ENCODE assay signal across 1 cellular context in the genomic region with DNA sequence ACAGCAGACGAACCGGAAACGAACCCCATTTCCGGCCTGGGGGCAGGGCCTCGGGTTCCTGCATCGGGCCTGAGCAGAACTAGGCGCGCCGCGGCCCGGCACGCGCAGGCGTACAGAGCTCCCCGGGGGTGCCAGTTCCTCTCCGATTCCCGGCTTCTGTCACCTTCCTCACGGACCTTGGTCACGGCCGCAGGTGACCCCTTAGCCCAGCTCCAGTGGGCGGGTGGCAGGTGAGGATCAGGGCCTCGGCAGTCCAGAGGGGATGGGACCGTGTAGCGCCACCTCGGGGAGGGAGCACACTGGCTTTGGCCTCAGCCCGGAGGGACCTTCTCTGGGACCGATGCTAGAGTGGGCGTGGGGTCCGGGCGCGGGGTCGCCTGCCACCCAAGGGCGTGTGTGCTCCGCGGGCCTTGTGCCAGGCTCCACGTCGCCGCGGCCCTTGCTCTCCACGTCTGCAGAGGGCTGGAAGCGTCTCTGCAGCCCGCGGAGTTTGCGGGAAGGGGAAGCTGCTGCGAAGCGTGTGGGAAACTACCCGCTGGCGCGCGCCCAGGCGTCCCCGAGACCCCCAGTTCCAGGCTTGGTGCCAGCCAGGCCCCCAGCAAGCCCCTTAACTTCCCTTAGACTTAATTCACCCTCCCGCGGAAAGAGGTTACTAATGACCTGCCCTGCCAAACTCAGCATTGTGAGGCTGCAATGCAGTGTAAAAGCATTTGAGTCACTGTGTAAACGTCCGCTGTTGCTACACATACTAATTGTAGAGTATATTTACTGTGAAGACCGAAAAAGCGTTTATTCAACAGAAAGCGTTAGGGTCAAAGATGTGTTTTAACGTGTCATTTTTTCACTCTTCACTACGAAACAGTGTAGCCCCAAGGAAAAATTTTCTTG.
TF ChIP-seq lines count a peak whose summit lies in the region.

A gene (plus strand): TSS at position 48 of the 888 bp plus-strand sequence. CDS start 7,930 bp downstream, outside the sequence.

TF ChIP-seq in HepG2, 621 proteins besides CTCF, POLR2A, EP300 and RAD21 (continued from another document and continues in another):
- TF ChIP-seq PCBP1 (IDR thresholded peaks at IDR 0.05; ENCODE audit: borderline replicate concordance, low read depth, low read length), result peak; percentile 95; the same call in 1 of the 2 replicates
- TF ChIP-seq ZNF484 (CRISPR knock-in tag; IDR thresholded peaks at IDR 0.05; ENCODE audit: borderline replicate concordance, low read depth), result 0 out of 2 replicates have a peak, but pooled peaks have one; percentile 86
- peak; percentile 74; the same call in 1 of the 2 replicates for TF ChIP-seq HOXD1 (CRISPR knock-in tag; IDR thresholded peaks at IDR 0.05)
- TF ChIP-seq, protein P1, sequence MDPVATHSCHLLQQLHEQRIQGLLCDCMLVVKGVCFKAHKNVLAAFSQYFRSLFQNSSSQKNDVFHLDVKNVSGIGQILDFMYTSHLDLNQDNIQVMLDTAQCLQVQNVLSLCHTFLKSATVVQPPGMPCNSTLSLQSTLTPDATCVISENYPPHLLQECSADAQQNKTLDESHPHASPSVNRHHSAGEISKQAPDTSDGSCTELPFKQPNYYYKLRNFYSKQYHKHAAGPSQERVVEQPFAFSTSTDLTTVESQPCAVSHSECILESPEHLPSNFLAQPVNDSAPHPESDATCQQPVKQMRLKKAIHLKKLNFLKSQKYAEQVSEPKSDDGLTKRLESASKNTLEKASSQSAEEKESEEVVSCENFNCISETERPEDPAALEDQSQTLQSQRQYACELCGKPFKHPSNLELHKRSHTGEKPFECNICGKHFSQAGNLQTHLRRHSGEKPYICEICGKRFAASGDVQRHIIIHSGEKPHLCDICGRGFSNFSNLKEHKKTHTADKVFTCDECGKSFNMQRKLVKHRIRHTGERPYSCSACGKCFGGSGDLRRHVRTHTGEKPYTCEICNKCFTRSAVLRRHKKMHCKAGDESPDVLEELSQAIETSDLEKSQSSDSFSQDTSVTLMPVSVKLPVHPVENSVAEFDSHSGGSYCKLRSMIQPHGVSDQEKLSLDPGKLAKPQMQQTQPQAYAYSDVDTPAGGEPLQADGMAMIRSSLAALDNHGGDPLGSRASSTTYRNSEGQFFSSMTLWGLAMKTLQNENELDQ (CRISPR knock-in tag; IDR thresholded peaks at IDR 0.05; ENCODE audit: borderline replicate concordance), result no peak; the same call in 1 of the 2 replicates
- peak; percentile 99 for TF ChIP-seq ZNF572 (CRISPR knock-in tag; IDR thresholded peaks at IDR 0.05)
- TF ChIP-seq POLR2G (IDR thresholded peaks at IDR 0.05; ENCODE audit: low read depth, low read length), result peak; percentile 98
- TF ChIP-seq SALL2 (CRISPR knock-in tag; IDR thresholded peaks at IDR 0.05), result peak; percentile 93
- peak; percentile 77 for TF ChIP-seq ZNF263 (CRISPR knock-in tag; IDR thresholded peaks at IDR 0.05)
- TF ChIP-seq, protein P2, sequence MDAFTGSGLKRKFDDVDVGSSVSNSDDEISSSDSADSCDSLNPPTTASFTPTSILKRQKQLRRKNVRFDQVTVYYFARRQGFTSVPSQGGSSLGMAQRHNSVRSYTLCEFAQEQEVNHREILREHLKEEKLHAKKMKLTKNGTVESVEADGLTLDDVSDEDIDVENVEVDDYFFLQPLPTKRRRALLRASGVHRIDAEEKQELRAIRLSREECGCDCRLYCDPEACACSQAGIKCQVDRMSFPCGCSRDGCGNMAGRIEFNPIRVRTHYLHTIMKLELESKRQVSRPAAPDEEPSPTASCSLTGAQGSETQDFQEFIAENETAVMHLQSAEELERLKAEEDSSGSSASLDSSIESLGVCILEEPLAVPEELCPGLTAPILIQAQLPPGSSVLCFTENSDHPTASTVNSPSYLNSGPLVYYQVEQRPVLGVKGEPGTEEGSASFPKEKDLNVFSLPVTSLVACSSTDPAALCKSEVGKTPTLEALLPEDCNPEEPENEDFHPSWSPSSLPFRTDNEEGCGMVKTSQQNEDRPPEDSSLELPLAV (CRISPR knock-in tag; conservative IDR thresholded peaks at IDR 0.05; ENCODE audit: low read depth), result no peak
- TF ChIP-seq MAFF (IDR thresholded peaks at IDR 0.05; ENCODE audit: low read depth, low read length), result peak; percentile 51
- TF ChIP-seq, protein P3, sequence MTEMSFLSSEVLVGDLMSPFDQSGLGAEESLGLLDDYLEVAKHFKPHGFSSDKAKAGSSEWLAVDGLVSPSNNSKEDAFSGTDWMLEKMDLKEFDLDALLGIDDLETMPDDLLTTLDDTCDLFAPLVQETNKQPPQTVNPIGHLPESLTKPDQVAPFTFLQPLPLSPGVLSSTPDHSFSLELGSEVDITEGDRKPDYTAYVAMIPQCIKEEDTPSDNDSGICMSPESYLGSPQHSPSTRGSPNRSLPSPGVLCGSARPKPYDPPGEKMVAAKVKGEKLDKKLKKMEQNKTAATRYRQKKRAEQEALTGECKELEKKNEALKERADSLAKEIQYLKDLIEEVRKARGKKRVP (CRISPR knock-in tag; IDR thresholded peaks at IDR 0.05), result peak in 1 of 2 experiments; percentile 88; a peak in 2 of 4 replicates
- TF ChIP-seq, protein P4, sequence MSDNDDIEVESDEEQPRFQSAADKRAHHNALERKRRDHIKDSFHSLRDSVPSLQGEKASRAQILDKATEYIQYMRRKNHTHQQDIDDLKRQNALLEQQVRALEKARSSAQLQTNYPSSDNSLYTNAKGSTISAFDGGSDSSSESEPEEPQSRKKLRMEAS (IDR thresholded peaks at IDR 0.05), result peak; percentile 95
- TF ChIP-seq, protein P5, sequence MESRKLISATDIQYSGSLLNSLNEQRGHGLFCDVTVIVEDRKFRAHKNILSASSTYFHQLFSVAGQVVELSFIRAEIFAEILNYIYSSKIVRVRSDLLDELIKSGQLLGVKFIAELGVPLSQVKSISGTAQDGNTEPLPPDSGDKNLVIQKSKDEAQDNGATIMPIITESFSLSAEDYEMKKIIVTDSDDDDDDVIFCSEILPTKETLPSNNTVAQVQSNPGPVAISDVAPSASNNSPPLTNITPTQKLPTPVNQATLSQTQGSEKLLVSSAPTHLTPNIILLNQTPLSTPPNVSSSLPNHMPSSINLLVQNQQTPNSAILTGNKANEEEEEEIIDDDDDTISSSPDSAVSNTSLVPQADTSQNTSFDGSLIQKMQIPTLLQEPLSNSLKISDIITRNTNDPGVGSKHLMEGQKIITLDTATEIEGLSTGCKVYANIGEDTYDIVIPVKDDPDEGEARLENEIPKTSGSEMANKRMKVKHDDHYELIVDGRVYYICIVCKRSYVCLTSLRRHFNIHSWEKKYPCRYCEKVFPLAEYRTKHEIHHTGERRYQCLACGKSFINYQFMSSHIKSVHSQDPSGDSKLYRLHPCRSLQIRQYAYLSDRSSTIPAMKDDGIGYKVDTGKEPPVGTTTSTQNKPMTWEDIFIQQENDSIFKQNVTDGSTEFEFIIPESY (CRISPR knock-in tag; IDR thresholded peaks at IDR 0.05), result peak; percentile 39
- TF ChIP-seq, protein P6, sequence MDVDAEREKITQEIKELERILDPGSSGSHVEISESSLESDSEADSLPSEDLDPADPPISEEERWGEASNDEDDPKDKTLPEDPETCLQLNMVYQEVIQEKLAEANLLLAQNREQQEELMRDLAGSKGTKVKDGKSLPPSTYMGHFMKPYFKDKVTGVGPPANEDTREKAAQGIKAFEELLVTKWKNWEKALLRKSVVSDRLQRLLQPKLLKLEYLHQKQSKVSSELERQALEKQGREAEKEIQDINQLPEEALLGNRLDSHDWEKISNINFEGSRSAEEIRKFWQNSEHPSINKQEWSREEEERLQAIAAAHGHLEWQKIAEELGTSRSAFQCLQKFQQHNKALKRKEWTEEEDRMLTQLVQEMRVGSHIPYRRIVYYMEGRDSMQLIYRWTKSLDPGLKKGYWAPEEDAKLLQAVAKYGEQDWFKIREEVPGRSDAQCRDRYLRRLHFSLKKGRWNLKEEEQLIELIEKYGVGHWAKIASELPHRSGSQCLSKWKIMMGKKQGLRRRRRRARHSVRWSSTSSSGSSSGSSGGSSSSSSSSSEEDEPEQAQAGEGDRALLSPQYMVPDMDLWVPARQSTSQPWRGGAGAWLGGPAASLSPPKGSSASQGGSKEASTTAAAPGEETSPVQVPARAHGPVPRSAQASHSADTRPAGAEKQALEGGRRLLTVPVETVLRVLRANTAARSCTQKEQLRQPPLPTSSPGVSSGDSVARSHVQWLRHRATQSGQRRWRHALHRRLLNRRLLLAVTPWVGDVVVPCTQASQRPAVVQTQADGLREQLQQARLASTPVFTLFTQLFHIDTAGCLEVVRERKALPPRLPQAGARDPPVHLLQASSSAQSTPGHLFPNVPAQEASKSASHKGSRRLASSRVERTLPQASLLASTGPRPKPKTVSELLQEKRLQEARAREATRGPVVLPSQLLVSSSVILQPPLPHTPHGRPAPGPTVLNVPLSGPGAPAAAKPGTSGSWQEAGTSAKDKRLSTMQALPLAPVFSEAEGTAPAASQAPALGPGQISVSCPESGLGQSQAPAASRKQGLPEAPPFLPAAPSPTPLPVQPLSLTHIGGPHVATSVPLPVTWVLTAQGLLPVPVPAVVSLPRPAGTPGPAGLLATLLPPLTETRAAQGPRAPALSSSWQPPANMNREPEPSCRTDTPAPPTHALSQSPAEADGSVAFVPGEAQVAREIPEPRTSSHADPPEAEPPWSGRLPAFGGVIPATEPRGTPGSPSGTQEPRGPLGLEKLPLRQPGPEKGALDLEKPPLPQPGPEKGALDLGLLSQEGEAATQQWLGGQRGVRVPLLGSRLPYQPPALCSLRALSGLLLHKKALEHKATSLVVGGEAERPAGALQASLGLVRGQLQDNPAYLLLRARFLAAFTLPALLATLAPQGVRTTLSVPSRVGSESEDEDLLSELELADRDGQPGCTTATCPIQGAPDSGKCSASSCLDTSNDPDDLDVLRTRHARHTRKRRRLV (CRISPR knock-in tag; IDR thresholded peaks at IDR 0.05), result peak; percentile 97
- peak; percentile 82; the same call in 1 of the 2 replicates for TF ChIP-seq ZBTB38 (CRISPR knock-in tag; IDR thresholded peaks at IDR 0.05)
- peak; percentile 99 for TF ChIP-seq ASH2L (IDR thresholded peaks at IDR 0.05; ENCODE audit: insufficient read length, low read depth, low read length)
- TF ChIP-seq ZNF761 (CRISPR knock-in tag; conservative IDR thresholded peaks at IDR 0.05), result peak; percentile 96
- TF ChIP-seq SIX4 (CRISPR knock-in tag; IDR thresholded peaks at IDR 0.05), result no peak
- TF ChIP-seq, protein P7, sequence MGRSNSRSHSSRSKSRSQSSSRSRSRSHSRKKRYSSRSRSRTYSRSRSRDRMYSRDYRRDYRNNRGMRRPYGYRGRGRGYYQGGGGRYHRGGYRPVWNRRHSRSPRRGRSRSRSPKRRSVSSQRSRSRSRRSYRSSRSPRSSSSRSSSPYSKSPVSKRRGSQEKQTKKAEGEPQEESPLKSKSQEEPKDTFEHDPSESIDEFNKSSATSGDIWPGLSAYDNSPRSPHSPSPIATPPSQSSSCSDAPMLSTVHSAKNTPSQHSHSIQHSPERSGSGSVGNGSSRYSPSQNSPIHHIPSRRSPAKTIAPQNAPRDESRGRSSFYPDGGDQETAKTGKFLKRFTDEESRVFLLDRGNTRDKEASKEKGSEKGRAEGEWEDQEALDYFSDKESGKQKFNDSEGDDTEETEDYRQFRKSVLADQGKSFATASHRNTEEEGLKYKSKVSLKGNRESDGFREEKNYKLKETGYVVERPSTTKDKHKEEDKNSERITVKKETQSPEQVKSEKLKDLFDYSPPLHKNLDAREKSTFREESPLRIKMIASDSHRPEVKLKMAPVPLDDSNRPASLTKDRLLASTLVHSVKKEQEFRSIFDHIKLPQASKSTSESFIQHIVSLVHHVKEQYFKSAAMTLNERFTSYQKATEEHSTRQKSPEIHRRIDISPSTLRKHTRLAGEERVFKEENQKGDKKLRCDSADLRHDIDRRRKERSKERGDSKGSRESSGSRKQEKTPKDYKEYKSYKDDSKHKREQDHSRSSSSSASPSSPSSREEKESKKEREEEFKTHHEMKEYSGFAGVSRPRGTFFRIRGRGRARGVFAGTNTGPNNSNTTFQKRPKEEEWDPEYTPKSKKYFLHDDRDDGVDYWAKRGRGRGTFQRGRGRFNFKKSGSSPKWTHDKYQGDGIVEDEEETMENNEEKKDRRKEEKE (IDR thresholded peaks at IDR 0.05), result no peak
- TF ChIP-seq, protein P8, sequence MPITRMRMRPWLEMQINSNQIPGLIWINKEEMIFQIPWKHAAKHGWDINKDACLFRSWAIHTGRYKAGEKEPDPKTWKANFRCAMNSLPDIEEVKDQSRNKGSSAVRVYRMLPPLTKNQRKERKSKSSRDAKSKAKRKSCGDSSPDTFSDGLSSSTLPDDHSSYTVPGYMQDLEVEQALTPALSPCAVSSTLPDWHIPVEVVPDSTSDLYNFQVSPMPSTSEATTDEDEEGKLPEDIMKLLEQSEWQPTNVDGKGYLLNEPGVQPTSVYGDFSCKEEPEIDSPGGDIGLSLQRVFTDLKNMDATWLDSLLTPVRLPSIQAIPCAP (CRISPR knock-in tag; IDR thresholded peaks at IDR 0.05; ENCODE audit: low read depth), result 0 out of 2 replicates have a peak, but pooled peaks have one; percentile 71
- TF ChIP-seq, protein P9, sequence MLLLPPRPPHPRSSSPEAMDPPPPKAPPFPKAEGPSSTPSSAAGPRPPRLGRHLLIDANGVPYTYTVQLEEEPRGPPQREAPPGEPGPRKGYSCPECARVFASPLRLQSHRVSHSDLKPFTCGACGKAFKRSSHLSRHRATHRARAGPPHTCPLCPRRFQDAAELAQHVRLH (CRISPR knock-in tag; IDR thresholded peaks at IDR 0.05; ENCODE audit: borderline replicate concordance, low read depth), result peak; percentile 48; the same call in 1 of the 2 replicates
- peak; percentile 97 for TF ChIP-seq ZNF891 (CRISPR knock-in tag; IDR thresholded peaks at IDR 0.05)
- peak; percentile 85 for TF ChIP-seq KDM5A (IDR thresholded peaks at IDR 0.05; ENCODE audit: borderline replicate concordance, low read length)
- TF ChIP-seq, protein P10, sequence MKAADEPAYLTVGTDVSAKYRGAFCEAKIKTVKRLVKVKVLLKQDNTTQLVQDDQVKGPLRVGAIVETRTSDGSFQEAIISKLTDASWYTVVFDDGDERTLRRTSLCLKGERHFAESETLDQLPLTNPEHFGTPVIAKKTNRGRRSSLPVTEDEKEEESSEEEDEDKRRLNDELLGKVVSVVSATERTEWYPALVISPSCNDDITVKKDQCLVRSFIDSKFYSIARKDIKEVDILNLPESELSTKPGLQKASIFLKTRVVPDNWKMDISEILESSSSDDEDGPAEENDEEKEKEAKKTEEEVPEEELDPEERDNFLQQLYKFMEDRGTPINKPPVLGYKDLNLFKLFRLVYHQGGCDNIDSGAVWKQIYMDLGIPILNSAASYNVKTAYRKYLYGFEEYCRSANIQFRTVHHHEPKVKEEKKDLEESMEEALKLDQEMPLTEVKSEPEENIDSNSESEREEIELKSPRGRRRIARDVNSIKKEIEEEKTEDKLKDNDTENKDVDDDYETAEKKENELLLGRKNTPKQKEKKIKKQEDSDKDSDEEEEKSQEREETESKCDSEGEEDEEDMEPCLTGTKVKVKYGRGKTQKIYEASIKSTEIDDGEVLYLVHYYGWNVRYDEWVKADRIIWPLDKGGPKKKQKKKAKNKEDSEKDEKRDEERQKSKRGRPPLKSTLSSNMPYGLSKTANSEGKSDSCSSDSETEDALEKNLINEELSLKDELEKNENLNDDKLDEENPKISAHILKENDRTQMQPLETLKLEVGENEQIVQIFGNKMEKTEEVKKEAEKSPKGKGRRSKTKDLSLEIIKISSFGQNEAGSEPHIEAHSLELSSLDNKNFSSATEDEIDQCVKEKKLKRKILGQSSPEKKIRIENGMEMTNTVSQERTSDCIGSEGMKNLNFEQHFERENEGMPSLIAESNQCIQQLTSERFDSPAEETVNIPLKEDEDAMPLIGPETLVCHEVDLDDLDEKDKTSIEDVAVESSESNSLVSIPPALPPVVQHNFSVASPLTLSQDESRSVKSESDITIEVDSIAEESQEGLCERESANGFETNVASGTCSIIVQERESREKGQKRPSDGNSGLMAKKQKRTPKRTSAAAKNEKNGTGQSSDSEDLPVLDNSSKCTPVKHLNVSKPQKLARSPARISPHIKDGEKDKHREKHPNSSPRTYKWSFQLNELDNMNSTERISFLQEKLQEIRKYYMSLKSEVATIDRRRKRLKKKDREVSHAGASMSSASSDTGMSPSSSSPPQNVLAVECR (CRISPR knock-in tag; IDR thresholded peaks at IDR 0.05; ENCODE audit: borderline replicate concordance), result peak; percentile 98
- peak; percentile 98 for TF ChIP-seq REL (CRISPR knock-in tag; conservative IDR thresholded peaks at IDR 0.05)
